In genomic region chr2:64644240-64645013, GRCh38 we compare ENCODE assay signal across 8 cellular contexts. TPM values are rescaled to one million over a fixed set of nuclear protein-coding genes. Genes with fewer than 3 reads are reported as not detected.
DNase-seq lines count a peak whose midpoint lies in the region; ATAC-seq and TF ChIP-seq lines count a peak whose summit lies in the region.

No MANE protein-coding gene starts in this region.

- H3K4me1 ChIP-seq in esophagus (ENCODE audit: control insufficient read depth in 2 of 2, insufficient read depth in 2 of 2, low read length in 1 of 2) (peaks cover 3 to 12% of the 10 kb centered on the region in 2 donors), mucosa of stomach (ENCODE audit: control insufficient read depth, insufficient read depth, low read length) (peaks cover 58% of the 10 kb centered on the region), tibial artery (peaks cover 0 to 55% (median 32%) of the 10 kb centered on the region in 4 donors)

- H3K4me3 ChIP-seq in AG04449 (ENCODE audit: low read depth, low read length) (peak overlapping the region; percentile 57), esophagus (ENCODE audit: low read depth in 1 of 2, low read length in 2 of 2) (peak overlapping the region; percentile 42 to 48), mucosa of stomach (ENCODE audit: low read length) (peak overlapping the region; percentile 15), tibial artery (peak overlapping the region; percentile 51 to 56)

- H3K9ac ChIP-seq in mucosa of stomach (ENCODE audit: low read length), result peak overlapping the region; percentile 45

- CTCF ChIA-PET in AG04449 (lab: Yijun Ruan, JAX), result interaction anchor here (0.7 to 14.2 kb wide), 16 partner anchors 10 to 228 kb away, joined by 3 to 128 read pairs (median 6); partner anchors contain the start of gene SERTAD2

- H3K27me3 ChIP-seq in esophagus (ENCODE audit: control insufficient read depth in 1 of 2, insufficient read depth in 2 of 2, low read length in 2 of 2) (no peaks in the 10 kb centered on the region), mucosa of stomach (ENCODE audit: control insufficient read depth, insufficient read depth, low read length) (no peaks in the 10 kb centered on the region), tibial artery (no peaks in the 10 kb centered on the region)

- ATAC-seq in GM18508 (IDR thresholded peaks at IDR 0.05; ENCODE audit: insufficient read depth, unreplicated experiment) (peak; percentile 38), HG02938 (IDR thresholded peaks at IDR 0.05; ENCODE audit: unreplicated experiment) (peak; percentile 44)

- H3K27ac ChIP-seq in esophagus (ENCODE audit: low read depth in 2 of 2, low read length in 1 of 2), result peak overlapping the region; percentile 96 to 99
- H3K27ac ChIP-seq in tibial artery, result peak overlapping the region; percentile 73 to 76

- no peak for DNase-seq in AG04449 (ENCODE audit: low read depth, low spot score)
- peak; percentile 84 for DNase-seq in NCI-H2171 (lab: John Stamatoyannopoulos, UW)
- peak; percentile 66 for DNase-seq in activated CD8-positive, alpha-beta memory T cell treated with anti-CD3 and anti-CD28 coated beads, Interleukin-2, amount 50 U/mL, for 4 hours
- peak; percentile 84 to 85 for DNase-seq in tibial artery

- WGBS in esophagus, 2 donors, result 6 to 11% methylated on average over 18 of the region's 18 CpGs

- intact Hi-C loops in tibial artery (cut with DNase I; ENCODE audit: low total_unique reads), result loop anchor here (5.0 kb wide), 2 partner anchors 123 to 223 kb away; no protein-coding TSS in a partner anchor

- no peaks in the 10 kb centered on the region for H3K36me3 ChIP-seq in esophagus (ENCODE audit: control insufficient read depth in 2 of 2, insufficient read depth in 2 of 2, low read length in 1 of 2)
- H3K36me3 ChIP-seq in mucosa of stomach (ENCODE audit: control insufficient read depth, insufficient read depth, low read length), result no peaks in the 10 kb centered on the region
- no peaks in the 10 kb centered on the region for H3K36me3 ChIP-seq in tibial artery

- TF ChIP-seq CTCF in AG04449 (IDR thresholded peaks at IDR 0.05; ENCODE audit: insufficient read depth, low read length, missing control alignments) (no peak), tibial artery (IDR thresholded peaks at IDR 0.05) (no peak)

- POLR2A ChIA-PET in AG04449 (lab: Yijun Ruan, JAX), result interaction anchor here (0.6 to 2.8 kb wide), 7 partner anchors 9 to 344 kb away, joined by 3 to 29 read pairs (median 4); partner anchors contain the start of gene SERTAD2

- H3K9me3 ChIP-seq in esophagus (ENCODE audit: control insufficient read depth in 2 of 2, insufficient read depth in 1 of 2, low read depth in 1 of 2, low read length in 1 of 2) (no peaks in the 10 kb centered on the region), mucosa of stomach (ENCODE audit: control insufficient read depth, low read length) (no peaks in the 10 kb centered on the region), tibial artery (no peaks in the 10 kb centered on the region)

RNA-seq across cellular contexts. Expression of gene SERTAD2, which starts 9.3 kb away (rescaled TPM):
- polyA plus RNA-seq in esophagus, result 10 to 100 TPM; 13.6 to 22.9 TPM
